ENCODE assay signal across 15 cellular contexts in the genomic region with DNA sequence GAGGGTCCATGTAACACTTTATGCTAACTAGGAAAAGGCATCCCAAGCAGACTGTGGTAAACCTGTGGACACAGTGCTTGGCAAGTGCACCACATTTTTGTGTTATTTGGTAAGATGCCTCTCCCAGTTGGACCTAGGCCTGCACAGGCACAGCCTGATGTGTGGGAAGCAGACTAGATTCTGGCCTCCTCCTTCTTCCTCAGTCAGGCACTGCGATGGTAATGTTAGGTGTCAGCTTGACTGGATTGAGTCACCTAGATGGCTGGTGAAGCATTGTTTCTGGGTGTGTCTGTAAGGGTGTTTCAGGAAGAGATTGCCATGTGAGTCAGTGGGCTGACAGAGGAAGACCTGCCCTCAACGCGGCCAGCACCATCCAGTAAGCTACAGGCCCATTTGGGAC. TPM values are rescaled to one million over a fixed set of nuclear protein-coding genes. Genes with fewer than 3 reads are reported as not detected.
A peak's percentile ranks its signal among the peaks of the same experiment; 100 is the strongest.
DNase-seq lines count a peak whose midpoint lies in the region; ATAC-seq and TF ChIP-seq lines count a peak whose summit lies in the region.
"Had no signal": no experiment of that assay in that cellular context is flagged by ENCODE, and none has a peak within 500 bp of the region (broad histone marks: within the 10 kb centered on the region; RNA-seq: fewer than 3 reads in every experiment).

No MANE protein-coding gene starts in this region.

- no peak for TF ChIP-seq CTCF in fibroblast of mammary gland (conservative IDR thresholded peaks at IDR 0.05; ENCODE audit: control insufficient read depth, insufficient read depth, low read depth, low read length)

- H3K27ac Mint-ChIP-seq in activated CD4-positive, alpha-beta T cell treated with anti-CD3 and anti-CD28 coated beads, Interleukin-2, amount 10 ng/mL, durations not matched to agents 24 days and 14 days, result no peak overlapping the region
- H3K27ac Mint-ChIP-seq in activated CD8-positive, alpha-beta T cell treated with anti-CD3 and anti-CD28 coated beads, Interleukin-2, amount 10 ng/mL, durations not matched to agents 7 days and 5 days, result no peak overlapping the region
- H3K27ac Mint-ChIP-seq in activated naive CD4-positive, alpha-beta T cell treated with anti-CD3 and anti-CD28 coated beads for 36 hours, result no peak overlapping the region

- no peaks in the 10 kb centered on the region for H3K27me3 Mint-ChIP-seq in activated CD4-positive, alpha-beta T cell treated with anti-CD3 and anti-CD28 coated beads, Interleukin-2, amount 10 ng/mL, durations not matched to agents 24 days and 14 days
- H3K27me3 Mint-ChIP-seq in activated CD8-positive, alpha-beta T cell treated with anti-CD3 and anti-CD28 coated beads, Interleukin-2, amount 10 ng/mL, durations not matched to agents 7 days and 5 days (ENCODE audit: low read depth), result no peaks in the 10 kb centered on the region
- H3K27me3 Mint-ChIP-seq in activated naive CD4-positive, alpha-beta T cell treated with anti-CD3 and anti-CD28 coated beads for 36 hours (ENCODE audit: low read depth), result peaks cover 5% of the 10 kb centered on the region

- H3K4me1 Mint-ChIP-seq in activated CD4-positive, alpha-beta T cell treated with anti-CD3 and anti-CD28 coated beads, Interleukin-2, amount 10 ng/mL, durations not matched to agents 24 days and 14 days, result no peaks in the 10 kb centered on the region
- H3K4me1 Mint-ChIP-seq in activated CD8-positive, alpha-beta T cell treated with anti-CD3 and anti-CD28 coated beads, Interleukin-2, amount 10 ng/mL, durations not matched to agents 7 days and 5 days (ENCODE audit: low read depth), result no peaks in the 10 kb centered on the region
- H3K4me1 Mint-ChIP-seq in activated naive CD4-positive, alpha-beta T cell treated with anti-CD3 and anti-CD28 coated beads for 36 hours (ENCODE audit: low read depth), result no peaks in the 10 kb centered on the region

- peak; percentile 64 for DNase-seq in EH (ENCODE audit: low read depth)
- DNase-seq in amniotic epithelial cell (ENCODE audit: low read depth), result peak; percentile 11
- peak; percentile 50 for DNase-seq in fibroblast of mammary gland (ENCODE audit: low read depth)
- DNase-seq in sciatic nerve (ENCODE audit: low spot score), result no peak
- no peak for DNase-seq in iPS-NIHi11 (ENCODE audit: low spot score)
- no peak for DNase-seq in activated CD4-positive, alpha-beta T cell treated with anti-CD3 and anti-CD28 coated beads, Interleukin-2, amount 10 ng/mL, durations not matched to agents 24 days and 14 days
- DNase-seq in activated CD8-positive, alpha-beta T cell treated with anti-CD3 and anti-CD28 coated beads, Interleukin-2, amount 10 ng/mL, durations not matched to agents 7 days and 5 days, result no peak
- no peak for DNase-seq in activated naive CD4-positive, alpha-beta T cell treated with anti-CD3 and anti-CD28 coated beads for 36 hours
- DNase-seq: activated gamma-delta T cell; AML-193; NCI-H1694 treated with DMSO at 0.1 percent for 48 hours; pancreas; stimulated activated CD4-positive, alpha-beta T cell treated with anti-CD3 and anti-CD28 coated beads, Interleukin-15, amount 100 ng/mL, for 24 hours had no signal

- peak; percentile 48 for ATAC-seq in sciatic nerve
- ATAC-seq in activated CD8-positive, alpha-beta T cell treated with anti-CD3 and anti-CD28 coated beads, Interleukin-2, amount 10 ng/mL, durations not matched to agents 7 days and 5 days, result no peak
- ATAC-seq: GM12878 had no signal

- no peak overlapping the region for H3K4me3 ChIP-seq in fibroblast of mammary gland (ENCODE audit: control insufficient read depth, low read depth, low read length)
- H3K4me3 ChIP-seq: GM12878, pancreas, tibial nerve had no signal

- intact Hi-C loops in sciatic nerve (cut with DNase I), result loop anchor here (5.0 kb wide), 1 partner anchor 98 kb away; no protein-coding TSS in a partner anchor
- intact Hi-C loops in activated CD4-positive, alpha-beta T cell treated with anti-CD3 and anti-CD28 coated beads, Interleukin-2, amount 10 ng/mL, durations not matched to agents 24 days and 14 days (cut with micrococcal nuclease), result no loop called here
- intact Hi-C loops in activated naive CD4-positive, alpha-beta T cell treated with anti-CD3 and anti-CD28 coated beads for 36 hours (cut with micrococcal nuclease), result no loop called here

- POLR2A ChIA-PET in activated CD8-positive, alpha-beta T cell treated with anti-CD3 and anti-CD28 coated beads, Interleukin-2, amount 10 ng/mL, durations not matched to agents 7 days and 5 days (lab: Charles Lee), result no interaction called here

- no peak overlapping the region for H3K4me3 Mint-ChIP-seq in activated CD4-positive, alpha-beta T cell treated with anti-CD3 and anti-CD28 coated beads, Interleukin-2, amount 10 ng/mL, durations not matched to agents 24 days and 14 days
- H3K4me3 Mint-ChIP-seq in activated CD8-positive, alpha-beta T cell treated with anti-CD3 and anti-CD28 coated beads, Interleukin-2, amount 10 ng/mL, durations not matched to agents 7 days and 5 days, result no peak overlapping the region
- H3K4me3 Mint-ChIP-seq in activated naive CD4-positive, alpha-beta T cell treated with anti-CD3 and anti-CD28 coated beads for 36 hours, result no peak overlapping the region

- CTCF ChIA-PET in activated CD8-positive, alpha-beta T cell treated with anti-CD3 and anti-CD28 coated beads, Interleukin-2, amount 10 ng/mL, durations not matched to agents 7 days and 5 days (lab: Charles Lee), result no interaction called here
- CTCF ChIA-PET in activated naive CD4-positive, alpha-beta T cell treated with anti-CD3 and anti-CD28 coated beads for 36 hours (lab: Charles Lee), result no interaction called here

- no peaks in the 10 kb centered on the region for H3K9me3 Mint-ChIP-seq in activated CD4-positive, alpha-beta T cell treated with anti-CD3 and anti-CD28 coated beads, Interleukin-2, amount 10 ng/mL, durations not matched to agents 24 days and 14 days
- H3K9me3 Mint-ChIP-seq in activated CD8-positive, alpha-beta T cell treated with anti-CD3 and anti-CD28 coated beads, Interleukin-2, amount 10 ng/mL, durations not matched to agents 7 days and 5 days (ENCODE audit: insufficient read depth), result no peaks in the 10 kb centered on the region
- no peaks in the 10 kb centered on the region for H3K9me3 Mint-ChIP-seq in activated naive CD4-positive, alpha-beta T cell treated with anti-CD3 and anti-CD28 coated beads for 36 hours

- no peaks in the 10 kb centered on the region for H3K36me3 Mint-ChIP-seq in activated CD4-positive, alpha-beta T cell treated with anti-CD3 and anti-CD28 coated beads, Interleukin-2, amount 10 ng/mL, durations not matched to agents 24 days and 14 days (ENCODE audit: low read depth)
- no peaks in the 10 kb centered on the region for H3K36me3 Mint-ChIP-seq in activated CD8-positive, alpha-beta T cell treated with anti-CD3 and anti-CD28 coated beads, Interleukin-2, amount 10 ng/mL, durations not matched to agents 7 days and 5 days (ENCODE audit: low read depth)
- H3K36me3 Mint-ChIP-seq in activated naive CD4-positive, alpha-beta T cell treated with anti-CD3 and anti-CD28 coated beads for 36 hours (ENCODE audit: low read depth), result no peaks in the 10 kb centered on the region

RNA-seq across cellular contexts. Expression of gene RHOJ, which starts 25.3 kb away (rescaled TPM):
- total RNA-seq in sciatic nerve, result 55.9 TPM
- total RNA-seq in activated CD4-positive, alpha-beta T cell treated with anti-CD3 and anti-CD28 coated beads, Interleukin-2, amount 10 ng/mL, durations not matched to agents 24 days and 14 days, result not detected in 2 replicates
- not detected for total RNA-seq in activated CD8-positive, alpha-beta T cell treated with anti-CD3 and anti-CD28 coated beads, Interleukin-2, amount 10 ng/mL, durations not matched to agents 7 days and 5 days
- not detected for total RNA-seq in activated naive CD4-positive, alpha-beta T cell treated with anti-CD3 and anti-CD28 coated beads for 36 hours
- total RNA-seq: GM12878 had no signal

Comparison
In these comparisons a context has a peak if more than half of its experiments do, and no peak if none do; other contexts are left out.
1. DNase-seq: peak in EH (single experiment), amniotic epithelial cell (single experiment) and fibroblast of mammary gland (single experiment); none in sciatic nerve (single experiment), iPS-NIHi11 (single experiment), activated CD4-positive, alpha-beta T cell treated with anti-CD3 and anti-CD28 coated beads, Interleukin-2, amount 10 ng/mL, durations not matched to agents 24 days and 14 days (single experiment), activated CD8-positive, alpha-beta T cell treated with anti-CD3 and anti-CD28 coated beads, Interleukin-2, amount 10 ng/mL, durations not matched to agents 7 days and 5 days (single experiment) and activated naive CD4-positive, alpha-beta T cell treated with anti-CD3 and anti-CD28 coated beads for 36 hours (single experiment).
2. RNA of gene RHOJ, which starts 25.3 kb away (total RNA-seq): 55.9 TPM in sciatic nerve (single experiment); not detected in activated CD4-positive, alpha-beta T cell treated with anti-CD3 and anti-CD28 coated beads, Interleukin-2, amount 10 ng/mL, durations not matched to agents 24 days and 14 days, not detected in activated CD8-positive, alpha-beta T cell treated with anti-CD3 and anti-CD28 coated beads, Interleukin-2, amount 10 ng/mL, durations not matched to agents 7 days and 5 days and not detected in activated naive CD4-positive, alpha-beta T cell treated with anti-CD3 and anti-CD28 coated beads for 36 hours; every median in the first group is over 10 times any median in the second.